ENCODE assay signal across 14 cellular contexts in the genomic region with DNA sequence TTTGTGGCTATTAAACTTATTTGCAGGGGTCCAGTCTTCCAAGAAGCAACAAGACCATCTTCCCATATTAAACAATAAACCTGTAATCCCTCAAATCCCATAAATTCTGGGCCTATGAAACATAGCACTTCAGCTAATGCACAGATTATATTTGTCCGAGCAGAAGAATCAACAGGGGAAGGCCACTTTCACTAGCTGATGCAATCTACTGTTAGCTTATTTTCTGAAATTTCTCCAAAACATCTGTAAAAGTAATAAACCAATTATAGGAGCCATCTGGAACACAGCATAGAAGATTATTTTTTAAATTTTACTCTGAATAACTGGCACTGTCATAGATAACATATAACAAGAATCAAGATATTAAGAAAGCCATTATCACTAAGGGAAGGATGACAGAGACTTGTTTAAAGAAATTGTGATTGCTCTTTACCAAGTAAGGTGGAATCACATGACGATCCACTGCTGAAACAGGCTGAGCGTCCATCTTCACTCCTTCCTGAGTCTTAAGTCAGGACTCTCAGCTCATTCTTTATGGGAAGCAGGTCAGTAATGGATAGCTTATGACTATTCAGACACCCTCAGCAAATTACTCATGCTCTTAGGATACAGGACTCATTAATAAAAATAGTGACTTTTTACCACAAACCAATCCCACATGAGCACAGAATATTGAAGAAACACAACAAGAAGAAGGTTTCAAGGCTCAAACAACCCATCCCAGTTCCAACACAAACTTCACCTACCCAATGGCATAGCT.
DNase-seq lines count a peak whose midpoint lies in the region; TF ChIP-seq lines count a peak whose summit lies in the region.
"Had no signal": no experiment of that assay in that cellular context is flagged by ENCODE, and none has a peak within 500 bp of the region (broad histone marks: within the 10 kb centered on the region; RNA-seq: fewer than 3 reads in every experiment).

No MANE protein-coding gene starts in this region.

- WGBS in GM23248 (ENCODE audit: low coverage in 1 of 2, low lambda C conversion rate in 2 of 2, missing lambda C conversion rate in 2 of 2), 2 experiments = 56 to 68% methylated on average over 3 of the region's 3 CpGs

- DNase-seq in GM23248 = peak; percentile 33
- DNase-seq in amniotic epithelial cell (ENCODE audit: low read depth) = peak; percentile 21
- DNase-seq in fibroblast of villous mesenchyme (ENCODE audit: low read depth) = peak; percentile 33
- DNase-seq in osteoblast (ENCODE audit: insufficient read length, low spot score, missing footprints) = no peak
- no peak for DNase-seq in occipital lobe (lab: John Stamatoyannopoulos, UW)
- DNase-seq in activated T-helper 1 cell treated with anti-CD3 and anti-CD28 coated beads, Interleukin-12 subunit alpha, Interleukin-12 subunit beta, Interleukin-2, Interleukin-4 antibody, amounts not matched to agents 30 ng/mL and 10 ng/mL and 1 ng/mL, durations not matched to agents 14 hours and 24 hours and 36 hours (ENCODE audit: low spot score) = no peak
- DNase-seq in NCI-H69 (lab: John Stamatoyannopoulos, UW) = no peak
- DNase-seq in NK-92 treated with Interleukin-12 subunit alpha and Interleukin-12 subunit beta, amount 100 ng/mL, for 24 hours (lab: John Stamatoyannopoulos, UW) = no peak
- DNase-seq: CD8-positive, alpha-beta T cell; H9; NCI-H2029; NCI-H2171 treated with DMSO at 0.1 percent for 48 hours; NCI-H524 treated with DMSO at 0.1 percent for 48 hours had no signal

- no peaks in the 10 kb centered on the region for H3K36me3 Mint-ChIP-seq in activated T-helper 1 cell treated with anti-CD3 and anti-CD28 coated beads, Interleukin-12 subunit alpha, Interleukin-12 subunit beta, Interleukin-2, Interleukin-4 antibody, amounts not matched to agents 30 ng/mL and 10 ng/mL and 1 ng/mL, durations not matched to agents 14 hours and 24 hours and 36 hours (ENCODE audit: low read depth)
- H3K36me3 Mint-ChIP-seq: CD8-positive, alpha-beta T cell had no signal

- no peak overlapping the region for H3K4me3 ChIP-seq in GM23248
- no peak overlapping the region for H3K4me3 ChIP-seq in fibroblast of villous mesenchyme (ENCODE audit: low read depth, low read length)
- no peak overlapping the region for H3K4me3 ChIP-seq in osteoblast (ENCODE audit: insufficient read depth, low read length)
- H3K4me3 ChIP-seq: SJSA1 had no signal

- H3K27me3 ChIP-seq in GM23248 (replicated peaks; ENCODE audit: insufficient read depth) (no peaks in the 10 kb centered on the region), osteoblast (ENCODE audit: insufficient read depth, low read length) (no peaks in the 10 kb centered on the region)
- H3K27me3 ChIP-seq: SJSA1 had no signal

- H4K20me1 ChIP-seq in GM23248 (ENCODE audit: insufficient read depth) = no peaks in the 10 kb centered on the region
- no peaks in the 10 kb centered on the region for H4K20me1 ChIP-seq in osteoblast (ENCODE audit: insufficient read depth, low read length)

- no peak overlapping the region for H3K4me3 Mint-ChIP-seq in activated T-helper 1 cell treated with anti-CD3 and anti-CD28 coated beads, Interleukin-12 subunit alpha, Interleukin-12 subunit beta, Interleukin-2, Interleukin-4 antibody, amounts not matched to agents 30 ng/mL and 10 ng/mL and 1 ng/mL, durations not matched to agents 14 hours and 24 hours and 36 hours
- H3K4me3 Mint-ChIP-seq: CD8-positive, alpha-beta T cell; H9 had no signal

- TF ChIP-seq CTCF in fibroblast of villous mesenchyme (IDR thresholded peaks at IDR 0.05; ENCODE audit: insufficient read depth, low read depth, low read length) = no peak
- no peak for TF ChIP-seq CTCF in osteoblast (IDR thresholded peaks at IDR 0.05; ENCODE audit: extremely low read depth, low read depth, low read length)

- H3K27ac ChIP-seq in GM23248 (no peak overlapping the region), osteoblast (ENCODE audit: low read depth, low read length) (no peak overlapping the region)
- H3K27ac ChIP-seq: SJSA1 had no signal

- H3K9me3 ChIP-seq in GM23248 (ENCODE audit: low read depth) = no peaks in the 10 kb centered on the region
- no peaks in the 10 kb centered on the region for H3K9me3 ChIP-seq in osteoblast (ENCODE audit: low read depth, low read length)

- in situ Hi-C loops in GM23248 (cut with MboI) = no loop called here

- H3F3A ChIP-seq in GM23248 (ENCODE audit: insufficient read depth) = peaks cover 25% of the 10 kb centered on the region

- H3K9ac ChIP-seq in GM23248 = no peak overlapping the region

- H3K79me2 ChIP-seq in GM23248 (ENCODE audit: insufficient read depth) (no peaks in the 10 kb centered on the region), osteoblast (ENCODE audit: insufficient read depth, low read length) (no peaks in the 10 kb centered on the region)

- no peaks in the 10 kb centered on the region for H3K9me2 ChIP-seq in GM23248 (ENCODE audit: insufficient read depth)

- H3K4me1 ChIP-seq in GM23248 (ENCODE audit: insufficient read depth) = peaks cover 47% of the 10 kb centered on the region
- H3K4me1 ChIP-seq in osteoblast (ENCODE audit: insufficient read depth, low read length) = peaks cover 5% of the 10 kb centered on the region

- H3K27ac Mint-ChIP-seq in activated T-helper 1 cell treated with anti-CD3 and anti-CD28 coated beads, Interleukin-12 subunit alpha, Interleukin-12 subunit beta, Interleukin-2, Interleukin-4 antibody, amounts not matched to agents 30 ng/mL and 10 ng/mL and 1 ng/mL, durations not matched to agents 14 hours and 24 hours and 36 hours = no peak overlapping the region
- H3K27ac Mint-ChIP-seq: CD8-positive, alpha-beta T cell; H9 had no signal

- peak overlapping the region; percentile 39 for H2AFZ ChIP-seq in GM23248
- H2AFZ ChIP-seq in osteoblast (ENCODE audit: low read length) = peak overlapping the region; percentile 34

- intact Hi-C loops in activated T-helper 1 cell treated with anti-CD3 and anti-CD28 coated beads, Interleukin-12 subunit alpha, Interleukin-12 subunit beta, Interleukin-2, Interleukin-4 antibody, amounts not matched to agents 30 ng/mL and 10 ng/mL and 1 ng/mL, durations not matched to agents 14 hours and 24 hours and 36 hours (cut with micrococcal nuclease) = no loop called here

- H3K9me3 Mint-ChIP-seq in activated T-helper 1 cell treated with anti-CD3 and anti-CD28 coated beads, Interleukin-12 subunit alpha, Interleukin-12 subunit beta, Interleukin-2, Interleukin-4 antibody, amounts not matched to agents 30 ng/mL and 10 ng/mL and 1 ng/mL, durations not matched to agents 14 hours and 24 hours and 36 hours = peaks cover 15% of the 10 kb centered on the region
- H3K9me3 Mint-ChIP-seq: H9 had no signal

- H3K4me1 Mint-ChIP-seq in activated T-helper 1 cell treated with anti-CD3 and anti-CD28 coated beads, Interleukin-12 subunit alpha, Interleukin-12 subunit beta, Interleukin-2, Interleukin-4 antibody, amounts not matched to agents 30 ng/mL and 10 ng/mL and 1 ng/mL, durations not matched to agents 14 hours and 24 hours and 36 hours (ENCODE audit: low read depth) = no peaks in the 10 kb centered on the region
- H3K4me1 Mint-ChIP-seq: H9 had no signal

- H3K27me3 Mint-ChIP-seq in activated T-helper 1 cell treated with anti-CD3 and anti-CD28 coated beads, Interleukin-12 subunit alpha, Interleukin-12 subunit beta, Interleukin-2, Interleukin-4 antibody, amounts not matched to agents 30 ng/mL and 10 ng/mL and 1 ng/mL, durations not matched to agents 14 hours and 24 hours and 36 hours (ENCODE audit: insufficient read depth) = no peaks in the 10 kb centered on the region

- H3K4me2 ChIP-seq in GM23248 (ENCODE audit: unreplicated experiment) (no peak overlapping the region), osteoblast (ENCODE audit: insufficient read depth, low read length) (no peak overlapping the region)

- H3K36me3 ChIP-seq in GM23248 (ENCODE audit: low read depth) (no peaks in the 10 kb centered on the region), osteoblast (ENCODE audit: insufficient read depth, low read length) (no peaks in the 10 kb centered on the region)
- H3K36me3 ChIP-seq: SJSA1 had no signal

Comparison
In these comparisons a context has a peak if more than half of its experiments do, and no peak if none do; other contexts are left out.
1. DNase-seq: peak in GM23248 (single experiment), amniotic epithelial cell (single experiment) and fibroblast of villous mesenchyme (single experiment); none in osteoblast (single experiment), occipital lobe (single experiment), activated T-helper 1 cell treated with anti-CD3 and anti-CD28 coated beads, Interleukin-12 subunit alpha, Interleukin-12 subunit beta, Interleukin-2, Interleukin-4 antibody, amounts not matched to agents 30 ng/mL and 10 ng/mL and 1 ng/mL, durations not matched to agents 14 hours and 24 hours and 36 hours (single experiment), NCI-H69 (single experiment) and NK-92 treated with Interleukin-12 subunit alpha and Interleukin-12 subunit beta, amount 100 ng/mL, for 24 hours (single experiment).